In genomic region chr15:77907824-77908751, GRCh38 we compare ENCODE assay signal across 8 cellular contexts.
DNase-seq lines count a peak whose midpoint lies in the region; ATAC-seq lines count a peak whose summit lies in the region.

No MANE protein-coding gene starts in this region.

- intact Hi-C loops in activated CD4-positive, alpha-beta T cell treated with anti-CD3 and anti-CD28 coated beads, Interleukin-2, amount 10 ng/mL, durations not matched to agents 24 days and 14 days (cut with micrococcal nuclease), result no loop called here

- no peak overlapping the region for H3K4me3 Mint-ChIP-seq in activated CD4-positive, alpha-beta T cell treated with anti-CD3 and anti-CD28 coated beads, Interleukin-2, amount 10 ng/mL, durations not matched to agents 24 days and 14 days

- peaks cover 3% of the 10 kb centered on the region for H3K27me3 Mint-ChIP-seq in activated CD4-positive, alpha-beta T cell treated with anti-CD3 and anti-CD28 coated beads, Interleukin-2, amount 10 ng/mL, durations not matched to agents 24 days and 14 days

- no peaks in the 10 kb centered on the region for H3K9me3 Mint-ChIP-seq in activated CD4-positive, alpha-beta T cell treated with anti-CD3 and anti-CD28 coated beads, Interleukin-2, amount 10 ng/mL, durations not matched to agents 24 days and 14 days

- ATAC-seq in GM18861 (IDR thresholded peaks at IDR 0.05; ENCODE audit: unreplicated experiment) (no peak), GM21576 (IDR thresholded peaks at IDR 0.05; ENCODE audit: unreplicated experiment) (no peak)

- peak; percentile 20 for DNase-seq in activated CD4-positive, alpha-beta T cell treated with anti-CD3 and anti-CD28 coated beads for 1 hour
- no peak for DNase-seq in activated CD4-positive, alpha-beta T cell treated with anti-CD3 and anti-CD28 coated beads, Interleukin-2, amount 10 ng/mL, durations not matched to agents 24 days and 14 days
- DNase-seq in NCI-H526 treated with DMSO at 0.1 percent for 48 hours (lab: John Stamatoyannopoulos, UW), result peak; percentile 7
- DNase-seq in activated T-cell treated with anti-CD3 and anti-CD28 coated beads, Interleukin-2, amount 50 U/mL, for 48 hours, result peak; percentile 78 to 83
- DNase-seq in islet precursor cell, result peak; percentile 95
- peak; percentile 85 for DNase-seq in stimulated activated CD8-positive, alpha-beta memory T cell treated with anti-CD3 and anti-CD28 coated beads, Interleukin-4, amount 100 ng/mL, for 48 hours

- H3K27ac Mint-ChIP-seq in activated CD4-positive, alpha-beta T cell treated with anti-CD3 and anti-CD28 coated beads, Interleukin-2, amount 10 ng/mL, durations not matched to agents 24 days and 14 days, result no peak overlapping the region

- H3K36me3 Mint-ChIP-seq in activated CD4-positive, alpha-beta T cell treated with anti-CD3 and anti-CD28 coated beads, Interleukin-2, amount 10 ng/mL, durations not matched to agents 24 days and 14 days (ENCODE audit: low read depth), result no peaks in the 10 kb centered on the region

- H3K4me1 Mint-ChIP-seq in activated CD4-positive, alpha-beta T cell treated with anti-CD3 and anti-CD28 coated beads, Interleukin-2, amount 10 ng/mL, durations not matched to agents 24 days and 14 days, result peaks cover 4% of the 10 kb centered on the region
